Comparison of ENCODE assay signal across 1 cellular context in genomic region chr7:51234609-51235308, GRCh38.
TF ChIP-seq lines count a peak whose summit lies in the region.

No MANE protein-coding gene starts in this region.

TF ChIP-seq in HEK293, 187 proteins besides CTCF, POLR2A, EP300 and RAD21 (continued from another document):
- TF ChIP-seq, protein P1, sequence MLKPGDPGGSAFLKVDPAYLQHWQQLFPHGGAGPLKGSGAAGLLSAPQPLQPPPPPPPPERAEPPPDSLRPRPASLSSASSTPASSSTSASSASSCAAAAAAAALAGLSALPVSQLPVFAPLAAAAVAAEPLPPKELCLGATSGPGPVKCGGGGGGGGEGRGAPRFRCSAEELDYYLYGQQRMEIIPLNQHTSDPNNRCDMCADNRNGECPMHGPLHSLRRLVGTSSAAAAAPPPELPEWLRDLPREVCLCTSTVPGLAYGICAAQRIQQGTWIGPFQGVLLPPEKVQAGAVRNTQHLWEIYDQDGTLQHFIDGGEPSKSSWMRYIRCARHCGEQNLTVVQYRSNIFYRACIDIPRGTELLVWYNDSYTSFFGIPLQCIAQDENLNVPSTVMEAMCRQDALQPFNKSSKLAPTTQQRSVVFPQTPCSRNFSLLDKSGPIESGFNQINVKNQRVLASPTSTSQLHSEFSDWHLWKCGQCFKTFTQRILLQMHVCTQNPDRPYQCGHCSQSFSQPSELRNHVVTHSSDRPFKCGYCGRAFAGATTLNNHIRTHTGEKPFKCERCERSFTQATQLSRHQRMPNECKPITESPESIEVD (tag by site-specific recombination; IDR thresholded peaks at IDR 0.05), result no peak
- TF ChIP-seq ZNF677 (tag by site-specific recombination; IDR thresholded peaks at IDR 0.05) (no peak), ZNF501 (tag by site-specific recombination; IDR thresholded peaks at IDR 0.05) (no peak), ZNF169 (tag by site-specific recombination; IDR thresholded peaks at IDR 0.05) (no peak), ZNF311 (tag by site-specific recombination; IDR thresholded peaks at IDR 0.05; ENCODE audit: borderline replicate concordance) (no peak), ZNF600 (tag by site-specific recombination; IDR thresholded peaks at IDR 0.05) (no peak), SCRT2 (tag by site-specific recombination; IDR thresholded peaks at IDR 0.05) (peak; percentile 70)
- TF ChIP-seq, protein P2, sequence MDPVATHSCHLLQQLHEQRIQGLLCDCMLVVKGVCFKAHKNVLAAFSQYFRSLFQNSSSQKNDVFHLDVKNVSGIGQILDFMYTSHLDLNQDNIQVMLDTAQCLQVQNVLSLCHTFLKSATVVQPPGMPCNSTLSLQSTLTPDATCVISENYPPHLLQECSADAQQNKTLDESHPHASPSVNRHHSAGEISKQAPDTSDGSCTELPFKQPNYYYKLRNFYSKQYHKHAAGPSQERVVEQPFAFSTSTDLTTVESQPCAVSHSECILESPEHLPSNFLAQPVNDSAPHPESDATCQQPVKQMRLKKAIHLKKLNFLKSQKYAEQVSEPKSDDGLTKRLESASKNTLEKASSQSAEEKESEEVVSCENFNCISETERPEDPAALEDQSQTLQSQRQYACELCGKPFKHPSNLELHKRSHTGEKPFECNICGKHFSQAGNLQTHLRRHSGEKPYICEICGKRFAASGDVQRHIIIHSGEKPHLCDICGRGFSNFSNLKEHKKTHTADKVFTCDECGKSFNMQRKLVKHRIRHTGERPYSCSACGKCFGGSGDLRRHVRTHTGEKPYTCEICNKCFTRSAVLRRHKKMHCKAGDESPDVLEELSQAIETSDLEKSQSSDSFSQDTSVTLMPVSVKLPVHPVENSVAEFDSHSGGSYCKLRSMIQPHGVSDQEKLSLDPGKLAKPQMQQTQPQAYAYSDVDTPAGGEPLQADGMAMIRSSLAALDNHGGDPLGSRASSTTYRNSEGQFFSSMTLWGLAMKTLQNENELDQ (tag by site-specific recombination; IDR thresholded peaks at IDR 0.05; ENCODE audit: low read depth), result no peak
